20 cellular contexts compared by ENCODE assay signal in genomic region chr1:240350910-240351331, GRCh38.
A peak's percentile ranks its signal among the peaks of the same experiment; 100 is the strongest.
DNase-seq lines count a peak whose midpoint lies in the region; ATAC-seq, FAIRE-seq and TF ChIP-seq lines count a peak whose summit lies in the region.
"Had no signal": no experiment of that assay in that cellular context is flagged by ENCODE, and none has a peak within 500 bp of the region (broad histone marks: within the 10 kb centered on the region; RNA-seq: fewer than 3 reads in every experiment).

No MANE protein-coding gene starts in this region.

- H2AK5ac ChIP-seq in IMR-90 (ENCODE audit: low read depth, low read length): peak overlapping the region; percentile 82; the same call in 1 of the 2 replicates

- peak overlapping the region; percentile 90 for H3K4ac ChIP-seq in IMR-90 (ENCODE audit: low read depth, low read length)

- dilution Hi-C loops in IMR-90 (cut with HindIII; ENCODE audit: low sequenced_read_pairs, unreplicated experiment): no loop called here

- H2AFZ ChIP-seq in IMR-90 (replicated peaks; ENCODE audit: low read length, poor library complexity): no peak overlapping the region

- H3K36me3 ChIP-seq in IMR-90 (ENCODE audit: control insufficient read depth, insufficient read depth, low read length): peaks cover 2% of the 10 kb centered on the region; the same call in 1 of the 2 replicates
- H3K36me3 ChIP-seq: upper lobe of right lung had no signal

- no peaks in the 10 kb centered on the region for H3K9me3 ChIP-seq in IMR-90 (ENCODE audit: control insufficient read depth, insufficient read depth, low read length)
- H3K9me3 ChIP-seq: upper lobe of right lung had no signal

- peak; percentile 53 for DNase-seq in AG08396 (ENCODE audit: low spot score)
- peak; percentile 96 for DNase-seq in IMR-90
- DNase-seq in cardiac fibroblast (ENCODE audit: low read depth in 2 of 2): peak; percentile 10 to 88
- no peak for DNase-seq in neural crest cell (ENCODE audit: low read depth, low spot score)
- DNase-seq in GM19238 (ENCODE audit: insufficient read length, low spot score): no peak
- no peak for DNase-seq in GM19239 (ENCODE audit: insufficient read length, low spot score)
- DNase-seq in NCI-H1694 treated with DMSO at 0.1 percent for 48 hours (lab: John Stamatoyannopoulos, UW): no peak
- DNase-seq: activated B cell treated with CpG ODN at 0.5 μM for 24 hours; activated naive CD4-positive, alpha-beta T cell treated with anti-CD3 and anti-CD28 coated beads, Interleukin-2, amount 10 ng/mL, durations not matched to agents 7 days and 5 days; AML-193; erythroblast; MM.1S; naive B cell; NCI-H2029; NCI-H526; retina; stimulated activated CD4-positive, alpha-beta T cell treated with anti-CD3 and anti-CD28 coated beads, Interleukin-2, amount 100 ng/mL, for 48 hours; T-helper 1 cell; upper lobe of right lung had no signal

- H3K27ac ChIP-seq in IMR-90 (ENCODE audit: insufficient read depth, low read length): no peak overlapping the region
- H3K27ac ChIP-seq: upper lobe of right lung had no signal

- peaks cover 2% of the 10 kb centered on the region for H3K9me3 Mint-ChIP-seq in neural crest cell

- peak overlapping the region; percentile 88; the same call in 1 of the 2 replicates for H4K5ac ChIP-seq in IMR-90 (ENCODE audit: low read depth, low read length)

- peaks cover 5% of the 10 kb centered on the region for H3K4me1 Mint-ChIP-seq in neural crest cell
- H3K4me1 Mint-ChIP-seq: activated B cell treated with CpG ODN at 0.5 μM for 24 hours; activated naive CD4-positive, alpha-beta T cell treated with anti-CD3 and anti-CD28 coated beads, Interleukin-2, amount 10 ng/mL, durations not matched to agents 7 days and 5 days; naive B cell had no signal

- peak overlapping the region; percentile 82; the same call in 2 of the 3 replicates for H2BK15ac ChIP-seq in IMR-90 (ENCODE audit: low read depth, low read length)

- peak overlapping the region; percentile 82 for H3K23ac ChIP-seq in IMR-90 (ENCODE audit: low read depth, low read length)

- peak overlapping the region; percentile 99 for H2BK5ac ChIP-seq in IMR-90 (ENCODE audit: low read depth, low read length, poor library complexity, severe bottlenecking)

- H3K4me3 Mint-ChIP-seq in neural crest cell: no peak overlapping the region
- H3K4me3 Mint-ChIP-seq: activated B cell treated with CpG ODN at 0.5 μM for 24 hours; activated naive CD4-positive, alpha-beta T cell treated with anti-CD3 and anti-CD28 coated beads, Interleukin-2, amount 10 ng/mL, durations not matched to agents 7 days and 5 days; naive B cell had no signal

- no CpG with 5 or more reads among the region's 1 CpG for WGBS in IMR-90 (ENCODE audit: extremely low coverage in 2 of 2, insufficient read length in 1 of 2), 2 experiments

- peak overlapping the region; percentile 95; the same call in 1 of the 2 replicates for H3K18ac ChIP-seq in IMR-90 (ENCODE audit: low read depth, low read length)

- H3K9me1 ChIP-seq in IMR-90 (ENCODE audit: insufficient read depth, low read length): peaks cover 9% of the 10 kb centered on the region

- no peak for TF ChIP-seq POLR2A in IMR-90 (IDR thresholded peaks at IDR 0.05; ENCODE audit: low read depth, low read length)

- H3K36me3 Mint-ChIP-seq in neural crest cell (ENCODE audit: low read depth): peaks cover 7% of the 10 kb centered on the region
- H3K36me3 Mint-ChIP-seq: activated naive CD4-positive, alpha-beta T cell treated with anti-CD3 and anti-CD28 coated beads, Interleukin-2, amount 10 ng/mL, durations not matched to agents 7 days and 5 days; naive B cell had no signal

- H3K14ac ChIP-seq in IMR-90 (replicated peaks; ENCODE audit: low read depth, low read length): peak overlapping the region; percentile 89

- no peaks in the 10 kb centered on the region for H3K27me3 Mint-ChIP-seq in neural crest cell (ENCODE audit: low read depth)
- H3K27me3 Mint-ChIP-seq: activated B cell treated with CpG ODN at 0.5 μM for 24 hours; activated naive CD4-positive, alpha-beta T cell treated with anti-CD3 and anti-CD28 coated beads, Interleukin-2, amount 10 ng/mL, durations not matched to agents 7 days and 5 days; naive B cell had no signal

- H2BK20ac ChIP-seq in IMR-90 (ENCODE audit: low read depth, low read length): peak overlapping the region; percentile 99

- peaks cover 29 to 52% of the 10 kb centered on the region in 2 experiments; a peak in 3 of 4 replicates for H3K79me1 ChIP-seq in IMR-90 (ENCODE audit: low read depth in 1 of 2, low read length in 2 of 2)

- no TSS peak for BruUV-seq in IMR-90 (replicated peaks; lab: Mats Ljungman, UMichigan)

- H3K9ac ChIP-seq in IMR-90 (ENCODE audit: low read depth, low read length): no peak overlapping the region

- POLR2A ChIA-PET in IMR-90 (lab: Charles Lee; ENCODE audit: unreplicated experiment): no interaction called here

- H3K4me3 ChIP-seq in IMR-90 (ENCODE audit: insufficient read depth, low read depth, low read length) (no peak overlapping the region), cardiac fibroblast (replicated peaks in 1 of 2; ENCODE audit: low read depth in 2 of 2, low read length in 2 of 2) (no peak overlapping the region)
- H3K4me3 ChIP-seq: upper lobe of right lung had no signal

- peak; percentile 87 for ATAC-seq in IMR-90 (ENCODE audit: low read depth)
- ATAC-seq in GM19455 (IDR thresholded peaks at IDR 0.05; ENCODE audit: unreplicated experiment): no peak
- ATAC-seq: upper lobe of right lung had no signal

- no peak for FAIRE-seq in GM19239 (lab: Jason Lieb, UNC)

- H4K91ac ChIP-seq in IMR-90 (ENCODE audit: insufficient read depth, low read depth, low read length): peak overlapping the region; percentile 93

- TF ChIP-seq CTCF in IMR-90 (conservative IDR thresholded peaks at IDR 0.05; ENCODE audit: low read depth, low read length) (no peak), cardiac fibroblast (IDR thresholded peaks at IDR 0.05; ENCODE audit: low read depth, low read length) (no peak), neural crest cell (conservative IDR thresholded peaks at IDR 0.05) (no peak)

- peak overlapping the region; percentile 97 for H3K56ac ChIP-seq in IMR-90 (ENCODE audit: extremely low read depth, insufficient read depth, low read length)

- peaks cover 17% of the 10 kb centered on the region for H3K4me1 ChIP-seq in IMR-90 (ENCODE audit: control insufficient read depth, insufficient read depth, low read length)
- H3K4me1 ChIP-seq: upper lobe of right lung had no signal

- in situ Hi-C loops in IMR-90 (cut with MboI; ENCODE audit: low sequenced_read_pairs): no loop called here

- H3K4me2 ChIP-seq in IMR-90 (ENCODE audit: low read depth, low read length): peak overlapping the region; percentile 79; the same call in 1 of the 2 replicates

- H4K8ac ChIP-seq in IMR-90 (ENCODE audit: low read depth in 2 of 2, low read length in 2 of 2): peak overlapping the region; percentile 68 to 90; a peak in 3 of 4 replicates

- peak; percentile 23; the same call in 1 of the 2 replicates for TF ChIP-seq RAD21 in IMR-90 (IDR thresholded peaks at IDR 0.05; ENCODE audit: low read length)

- peak overlapping the region; percentile 97 for H2BK120ac ChIP-seq in IMR-90 (ENCODE audit: low read depth, low read length)

- no peaks in the 10 kb centered on the region for H3K27me3 ChIP-seq in IMR-90 (ENCODE audit: control insufficient read depth, insufficient read depth, low read length)
- H3K27me3 ChIP-seq: upper lobe of right lung had no signal

- H3K27ac Mint-ChIP-seq in neural crest cell (ENCODE audit: unreplicated experiment): peak overlapping the region; percentile 2
- H3K27ac Mint-ChIP-seq: activated B cell treated with CpG ODN at 0.5 μM for 24 hours; activated naive CD4-positive, alpha-beta T cell treated with anti-CD3 and anti-CD28 coated beads, Interleukin-2, amount 10 ng/mL, durations not matched to agents 7 days and 5 days; naive B cell had no signal

- H2AK9ac ChIP-seq in IMR-90 (replicated peaks; ENCODE audit: low read depth, low read length, poor library complexity): no peak overlapping the region

- no peaks in the 10 kb centered on the region for H4K20me1 ChIP-seq in IMR-90 (ENCODE audit: insufficient read depth, low read length)

- CTCF ChIA-PET in IMR-90 (lab: Yijun Ruan, JAX): interaction anchor here (0.6 kb wide), 1 partner anchor 136 kb away, joined by 3 read pairs; no protein-coding TSS in a partner anchor

- intact Hi-C loops in IMR-90 (cut with micrococcal nuclease): loop anchor here (5.0 kb wide), 3 partner anchors 39 to 159 kb away; no protein-coding TSS in a partner anchor

TF ChIP-seq in IMR-90, 13 proteins besides CTCF, POLR2A, EP300 and RAD21 (continues in another document):
- no peak for TF ChIP-seq ELK1 (IDR thresholded peaks at IDR 0.05; ENCODE audit: borderline replicate concordance, low read depth, low read length)
- TF ChIP-seq MXI1 (IDR thresholded peaks at IDR 0.05; ENCODE audit: borderline replicate concordance, low read depth, low read length): no peak
- no peak for TF ChIP-seq NFE2L2 (IDR thresholded peaks at IDR 0.05; ENCODE audit: low read depth, low read length)
- TF ChIP-seq CHD1 (IDR thresholded peaks at IDR 0.05; ENCODE audit: low read depth, low read length): no peak
- TF ChIP-seq MAZ (IDR thresholded peaks at IDR 0.05; ENCODE audit: borderline replicate concordance, low read depth, low read length): no peak
- no peak for TF ChIP-seq USF2 (IDR thresholded peaks at IDR 0.05; ENCODE audit: low read depth, low read length)
- peak; percentile 20; the same call in 1 of the 2 replicates for TF ChIP-seq CEBPB (IDR thresholded peaks at IDR 0.05; ENCODE audit: low read depth, low read length)
- 0 out of 2 replicates have a peak, but pooled peaks have one; percentile 1 for TF ChIP-seq MAFK (IDR thresholded peaks at IDR 0.05; ENCODE audit: low read depth, low read length)
- 0 out of 2 replicates have a peak, but pooled peaks have one; percentile 14 for TF ChIP-seq SMC3 (IDR thresholded peaks at IDR 0.05; ENCODE audit: low read depth, low read length)
- no peak for TF ChIP-seq RFX5 (IDR thresholded peaks at IDR 0.05; ENCODE audit: low read depth, low read length)

Comparison
In these comparisons a context has a peak if more than half of its experiments do, and no peak if none do; other contexts are left out.
1. DNase-seq: peak in AG08396 (single experiment), IMR-90 (single experiment) and cardiac fibroblast (2 of 2); none in neural crest cell (single experiment), GM19238 (single experiment), GM19239 (single experiment) and NCI-H1694 treated with DMSO at 0.1 percent for 48 hours (single experiment).